Comparison of ENCODE assay signal across 9 cellular contexts in genomic region chr19:12841094-12841493, GRCh38. TPM values are rescaled to one million over a fixed set of nuclear protein-coding genes. Genes with fewer than 3 reads are reported as not detected.
DNase-seq lines count a peak whose midpoint lies in the region; ATAC-seq and TF ChIP-seq lines count a peak whose summit lies in the region.
"Had no signal": no experiment of that assay in that cellular context is flagged by ENCODE, and none has a peak within 500 bp of the region (broad histone marks: within the 10 kb centered on the region; RNA-seq: fewer than 3 reads in every experiment).

No MANE protein-coding gene starts in this region.

- H3K27ac ChIP-seq in foreskin keratinocyte: no peak overlapping the region

- TF ChIP-seq CTCF in WI38 (IDR thresholded peaks at IDR 0.05; ENCODE audit: low read depth, low read length): no peak
- TF ChIP-seq CTCF in foreskin keratinocyte (conservative IDR thresholded peaks at IDR 0.05): no peak

- H3K4me1 Mint-ChIP-seq in activated T-cell treated with anti-CD3 and anti-CD28 coated beads, Interleukin-2, amount 50 U/mL, for 24 hours (ENCODE audit: low read depth): peaks cover 37% of the 10 kb centered on the region

- no peak overlapping the region for H3K27ac Mint-ChIP-seq in activated T-cell treated with anti-CD3 and anti-CD28 coated beads, Interleukin-2, amount 50 U/mL, for 24 hours

- peak overlapping the region; percentile 17 for H3K4me3 Mint-ChIP-seq in activated T-cell treated with anti-CD3 and anti-CD28 coated beads, Interleukin-2, amount 50 U/mL, for 24 hours

- peaks cover 51% of the 10 kb centered on the region for H3K27me3 ChIP-seq in foreskin keratinocyte

- H3K4me3 ChIP-seq in WI38 (ENCODE audit: low read depth, low read length): peak overlapping the region; percentile 12; the same call in 1 of the 2 replicates

- peaks cover 82% of the 10 kb centered on the region for H3K27me3 Mint-ChIP-seq in activated T-cell treated with anti-CD3 and anti-CD28 coated beads, Interleukin-2, amount 50 U/mL, for 24 hours

- H3K4me1 ChIP-seq in foreskin keratinocyte: no peaks in the 10 kb centered on the region

- peak; percentile 44 for DNase-seq in activated T-cell treated with anti-CD3 and anti-CD28 coated beads, Interleukin-2, amount 50 U/mL, for 24 hours
- DNase-seq in activated T-cell treated with anti-CD3 and anti-CD28 coated beads for 4 hours (no peak), foreskin keratinocyte (no peak), COLO829 (ENCODE audit: low spot score) (no peak), SIG-M5 (lab: John Stamatoyannopoulos, UW) (no peak)
- DNase-seq in stimulated activated CD8-positive, alpha-beta memory T cell treated with anti-CD3 and anti-CD28 coated beads, Interleukin-4, amount 100 ng/mL, for 48 hours: peak; percentile 54
- DNase-seq: DMS79 treated with DMSO at 0.1 percent for 48 hours had no signal

- ATAC-seq in foreskin keratinocyte: peak; percentile 13
- ATAC-seq in HG02623 (IDR thresholded peaks at IDR 0.05; ENCODE audit: unreplicated experiment): no peak

- no peaks in the 10 kb centered on the region for H3K9me3 Mint-ChIP-seq in activated T-cell treated with anti-CD3 and anti-CD28 coated beads, Interleukin-2, amount 50 U/mL, for 24 hours

- H3K36me3 Mint-ChIP-seq in activated T-cell treated with anti-CD3 and anti-CD28 coated beads, Interleukin-2, amount 50 U/mL, for 24 hours (ENCODE audit: low read depth): no peaks in the 10 kb centered on the region

RNA-seq across cellular contexts. Expression of gene MAST1, which starts 2.8 kb away (rescaled TPM):
- 0.10 and 0.21 TPM in 2 replicates for total RNA-seq in foreskin keratinocyte
- 0.16 and 0.22 TPM in 2 replicates for polyA plus RNA-seq in foreskin keratinocyte

RNA-seq across cellular contexts. Expression of gene RTBDN, which starts 6.7 kb away (rescaled TPM):
- not detected in 2 replicates for total RNA-seq in foreskin keratinocyte
- polyA plus RNA-seq in foreskin keratinocyte: not detected in 2 replicates

RNA-seq across cellular contexts. Expression of gene RNASEH2A, which starts 34.7 kb away (rescaled TPM):
- 46.6 and 49.4 TPM in 2 replicates for total RNA-seq in foreskin keratinocyte
- 54.8 and 56.1 TPM in 2 replicates for polyA plus RNA-seq in foreskin keratinocyte

RNA-seq across cellular contexts. Expression of gene THSD8, which starts 39.2 kb away (rescaled TPM):
- total RNA-seq in foreskin keratinocyte: 9.3 and 14.7 TPM in 2 replicates
- 49.9 and 56.0 TPM in 2 replicates for polyA plus RNA-seq in foreskin keratinocyte

RNA-seq across cellular contexts. Expression of gene PRDX2, which starts 39.5 kb away (rescaled TPM):
- 271 and 287 TPM in 2 replicates for total RNA-seq in foreskin keratinocyte
- polyA plus RNA-seq in foreskin keratinocyte: 347 and 379 TPM in 2 replicates

Comparison
In these comparisons a context has a peak if more than half of its experiments do, and no peak if none do; other contexts are left out.
1. DNase-seq: peak in activated T-cell treated with anti-CD3 and anti-CD28 coated beads, Interleukin-2, amount 50 U/mL, for 24 hours (single experiment) and stimulated activated CD8-positive, alpha-beta memory T cell treated with anti-CD3 and anti-CD28 coated beads, Interleukin-4, amount 100 ng/mL, for 48 hours (single experiment); none in activated T-cell treated with anti-CD3 and anti-CD28 coated beads for 4 hours (single experiment), foreskin keratinocyte (0 of 2), COLO829 (single experiment) and SIG-M5 (single experiment).